Comparison of ENCODE assay signal across 17 cellular contexts in genomic region chr18:60446821-60447220, GRCh38.
DNase-seq lines count a peak whose midpoint lies in the region; ATAC-seq and TF ChIP-seq lines count a peak whose summit lies in the region.
"Had no signal": no experiment of that assay in that cellular context is flagged by ENCODE, and none has a peak within 500 bp of the region (broad histone marks: within the 10 kb centered on the region; RNA-seq: fewer than 3 reads in every experiment).

No MANE protein-coding gene starts in this region.

- no peaks in the 10 kb centered on the region for H3K9me3 ChIP-seq in osteoblast (ENCODE audit: low read depth, low read length)
- H3K9me3 ChIP-seq: prostate gland, SJSA1 had no signal

- no peak for ATAC-seq in GM19035 (IDR thresholded peaks at IDR 0.05; ENCODE audit: unreplicated experiment)
- ATAC-seq in GM21529 (IDR thresholded peaks at IDR 0.05; ENCODE audit: unreplicated experiment): no peak
- no peak for ATAC-seq in HG03095 (IDR thresholded peaks at IDR 0.05; ENCODE audit: unreplicated experiment)
- ATAC-seq: left ventricle myocardium superior had no signal

- DNase-seq in HS-27A (ENCODE audit: low read depth): peak; percentile 35
- peak; percentile 2 for DNase-seq in NCI-H446 treated with DMSO at 0.1 percent for 48 hours (lab: John Stamatoyannopoulos, UW)
- peak; percentile 31 for DNase-seq in dedifferentiated amniotic fluid mesenchymal stem cell (ENCODE audit: extremely low spot score)
- DNase-seq in osteoblast (ENCODE audit: insufficient read length, low spot score, missing footprints): peak; percentile 25
- DNase-seq: activated CD4-positive, alpha-beta T cell treated with anti-CD3 and anti-CD28 coated beads for 48 hours; activated naive CD4-positive, alpha-beta T cell treated with anti-CD3 and anti-CD28 coated beads, Interleukin-2, amount 50 U/mL, for 16 hours; DMS53; effector CD8-positive, alpha-beta T cell; left ventricle myocardium superior; NCI-H2081 treated with DMSO at 0.1 percent for 48 hours; stomach had no signal

- H3K27me3 ChIP-seq in osteoblast (ENCODE audit: insufficient read depth, low read length): no peaks in the 10 kb centered on the region
- H3K27me3 ChIP-seq: BLaER1, SJSA1, stomach had no signal

- no peak overlapping the region for H3K4me2 ChIP-seq in osteoblast (ENCODE audit: insufficient read depth, low read length)
- H3K4me2 ChIP-seq: BLaER1 had no signal

- TF ChIP-seq CTCF in osteoblast (IDR thresholded peaks at IDR 0.05; ENCODE audit: extremely low read depth, low read depth, low read length): no peak

- no peak overlapping the region for H3K4me3 ChIP-seq in osteoblast (ENCODE audit: insufficient read depth, low read length)
- H3K4me3 ChIP-seq: BLaER1, prostate gland, SJSA1, stomach had no signal

- H3K27ac ChIP-seq in osteoblast (ENCODE audit: low read depth, low read length): no peak overlapping the region
- H3K27ac ChIP-seq: BLaER1, prostate gland, SJSA1, stomach had no signal

- H3K79me2 ChIP-seq in osteoblast (ENCODE audit: insufficient read depth, low read length): no peaks in the 10 kb centered on the region

- H4K20me1 ChIP-seq in osteoblast (ENCODE audit: insufficient read depth, low read length): no peaks in the 10 kb centered on the region
- H4K20me1 ChIP-seq: BLaER1 had no signal

- H3K36me3 ChIP-seq in osteoblast (ENCODE audit: insufficient read depth, low read length): no peaks in the 10 kb centered on the region
- H3K36me3 ChIP-seq: BLaER1, prostate gland, SJSA1, stomach had no signal

- H3K4me1 ChIP-seq in osteoblast (ENCODE audit: insufficient read depth, low read length): no peaks in the 10 kb centered on the region
- H3K4me1 ChIP-seq: BLaER1, prostate gland, SJSA1, stomach had no signal

- H2AFZ ChIP-seq in osteoblast (ENCODE audit: low read length): no peak overlapping the region
